In genomic region chr22:23628056-23628748, GRCh38 we compare ENCODE assay signal across 12 cellular contexts. TPM values are rescaled to one million over a fixed set of nuclear protein-coding genes. Genes with fewer than 3 reads are reported as not detected.
"Had no signal": no experiment of that assay in that cellular context is flagged by ENCODE, and none has a peak within 500 bp of the region (broad histone marks: within the 10 kb centered on the region; RNA-seq: fewer than 3 reads in every experiment).

No MANE protein-coding gene starts in this region.

RNA-seq across cellular contexts. Expression of gene DRICH1, which starts 3.9 kb away (rescaled TPM):
- total RNA-seq: astrocyte, bronchial epithelial cell, chondrocyte had no signal

RNA-seq across cellular contexts. Expression of gene IGLL1, which starts 48.1 kb away (rescaled TPM):
- total RNA-seq: activated CD4-positive, alpha-beta T cell treated with anti-CD3 and anti-CD28 coated beads, Interleukin-2, amount 10 ng/mL, durations not matched to agents 7 days and 5 days; activated naive CD4-positive, alpha-beta T cell treated with anti-CD3 and anti-CD28 coated beads, Interleukin-2, amount 50 U/mL, for 72 hours; activated naive CD8-positive, alpha-beta T cell treated with anti-CD3 and anti-CD28 coated beads, Interleukin-2, amount 10 ng/mL, durations not matched to agents 7 days and 5 days; activated T-cell treated with anti-CD3 and anti-CD28 coated beads, Interleukin-2, amount 50 U/mL, for 72 hours; astrocyte; bronchial epithelial cell; chondrocyte; dermis blood vessel endothelial cell; esophagus muscularis mucosa; frontal cortex; T-helper 17 cell; WTC11 had no signal
